24 cellular contexts compared by ENCODE assay signal in the genomic region with DNA sequence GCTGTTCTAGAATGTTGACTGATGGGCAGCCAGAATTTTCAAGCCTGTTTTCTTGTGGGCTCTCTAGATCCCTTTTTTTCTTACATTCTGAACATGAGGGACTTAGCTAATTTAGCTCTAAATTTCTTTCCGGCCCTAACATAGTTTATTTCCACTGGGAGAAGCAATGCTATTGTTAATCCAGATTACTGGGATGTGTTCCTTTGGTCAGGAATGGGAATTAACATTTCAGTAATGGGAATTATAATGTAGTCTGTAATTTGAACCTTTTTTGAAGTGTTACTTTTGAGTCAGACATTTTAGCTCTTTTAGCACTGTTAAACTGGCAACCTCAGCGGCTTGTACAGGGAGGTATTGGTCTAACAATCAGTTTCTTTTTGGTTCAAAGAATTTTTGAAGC.
"Had no signal": no experiment of that assay in that cellular context is flagged by ENCODE, and none has a peak within 500 bp of the region (broad histone marks: within the 10 kb centered on the region; RNA-seq: fewer than 3 reads in every experiment).

No MANE protein-coding gene starts in this region.

- H2AFZ ChIP-seq: parathyroid adenoma had no signal

- H3K36me3 ChIP-seq: esophagus squamous epithelium, heart right ventricle, left lung, stomach, suprapubic skin, tibial artery, upper lobe of right lung had no signal

- H3K9ac ChIP-seq: parathyroid adenoma had no signal

- H3K4me3 ChIP-seq: esophagus squamous epithelium, heart right ventricle, left lung, lung, psoas muscle, stomach, suprapubic skin, tibial artery, upper lobe of right lung had no signal

- DNase-seq: activated CD8-positive, alpha-beta memory T cell treated with anti-CD3 and anti-CD28 coated beads for 24 hours; activated gamma-delta T cell; activated naive CD4-positive, alpha-beta T cell treated with anti-CD3 and anti-CD28 coated beads, Interleukin-2, amount 10 ng/mL, durations not matched to agents 7 days and 5 days; activated T-cell treated with anti-CD3 and anti-CD28 coated beads, Interleukin-2, amount 50 U/mL, for 1 hour; amygdala; effector CD8-positive, alpha-beta T cell; esophagus squamous epithelium; foreskin melanocyte; heart right ventricle; mesendoderm; psoas muscle; stimulated activated CD4-positive, alpha-beta T cell treated with anti-CD3 and anti-CD28 coated beads, Interleukin-15, amount 100 ng/mL, for 24 hours; stimulated activated CD4-positive, alpha-beta T cell treated with anti-CD3 and anti-CD28 coated beads, Interleukin-2, amount 100 ng/mL, for 24 hours; stimulated activated naive B cell treated with anti-CD40 and anti-IgM and Interleukin-4, amounts not matched to agents 10 μg/mL and 1 μg/mL and 100 μg/mL, for 72 hours; stomach; T-helper 2 cell; tibial artery; upper lobe of right lung had no signal

- H3K27me3 ChIP-seq: esophagus squamous epithelium, heart right ventricle, left lung, stomach, suprapubic skin, tibial artery, upper lobe of right lung had no signal

- H3K27ac ChIP-seq: epithelial cell of prostate, esophagus squamous epithelium, left lung, parathyroid adenoma, psoas muscle, suprapubic skin, tibial artery, upper lobe of right lung had no signal

- H3K9me3 ChIP-seq: esophagus squamous epithelium, heart right ventricle, left lung, psoas muscle, stomach, suprapubic skin, tibial artery, upper lobe of right lung had no signal

- ATAC-seq: psoas muscle; stimulated activated naive B cell treated with anti-CD40 and anti-IgM and Interleukin-4, amounts not matched to agents 10 μg/mL and 1 μg/mL and 100 μg/mL, for 72 hours; WTC11 had no signal
